ENCODE assay signal across 1 cellular context in genomic region chr10:116545122-116545521, GRCh38.
TF ChIP-seq lines count a peak whose summit lies in the region.

No MANE protein-coding gene starts in this region.

TF ChIP-seq in HepG2, 621 proteins besides CTCF, POLR2A, EP300 and RAD21:
- TF ChIP-seq SALL2 (CRISPR knock-in tag; IDR thresholded peaks at IDR 0.05) (no peak), MAFF (IDR thresholded peaks at IDR 0.05; ENCODE audit: low read depth, low read length) (peak; percentile 50; the same call in 1 of the 2 replicates), TRIM22 (IDR thresholded peaks at IDR 0.05) (no peak), FOXJ3 (CRISPR knock-in tag; IDR thresholded peaks at IDR 0.05; ENCODE audit: borderline replicate concordance) (no peak), ZBTB40 (IDR thresholded peaks at IDR 0.05) (no peak), ZBTB40 (CRISPR knock-in tag; IDR thresholded peaks at IDR 0.05) (no peak), SPEN (CRISPR knock-in tag; IDR thresholded peaks at IDR 0.05; ENCODE audit: low read depth) (no peak), EHMT2 (IDR thresholded peaks at IDR 0.05; ENCODE audit: borderline replicate concordance, low read depth, low read length) (no peak), KLF12 (CRISPR knock-in tag; IDR thresholded peaks at IDR 0.05; ENCODE audit: borderline replicate concordance) (no peak), MAFK (conservative IDR thresholded peaks at IDR 0.05 in 1 of 2, IDR thresholded peaks at IDR 0.05 in 1 of 2; ENCODE audit: low read length in 2 of 2) (peak; percentile 49 to 63; a peak in 3 of 4 replicates), ZNF782 (CRISPR knock-in tag; IDR thresholded peaks at IDR 0.05; ENCODE audit: borderline replicate concordance) (no peak)
- TF ChIP-seq, protein P1, sequence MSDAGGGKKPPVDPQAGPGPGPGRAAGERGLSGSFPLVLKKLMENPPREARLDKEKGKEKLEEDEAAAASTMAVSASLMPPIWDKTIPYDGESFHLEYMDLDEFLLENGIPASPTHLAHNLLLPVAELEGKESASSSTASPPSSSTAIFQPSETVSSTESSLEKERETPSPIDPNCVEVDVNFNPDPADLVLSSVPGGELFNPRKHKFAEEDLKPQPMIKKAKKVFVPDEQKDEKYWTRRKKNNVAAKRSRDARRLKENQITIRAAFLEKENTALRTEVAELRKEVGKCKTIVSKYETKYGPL (CRISPR knock-in tag; IDR thresholded peaks at IDR 0.05) = no peak
- TF ChIP-seq, protein P2, sequence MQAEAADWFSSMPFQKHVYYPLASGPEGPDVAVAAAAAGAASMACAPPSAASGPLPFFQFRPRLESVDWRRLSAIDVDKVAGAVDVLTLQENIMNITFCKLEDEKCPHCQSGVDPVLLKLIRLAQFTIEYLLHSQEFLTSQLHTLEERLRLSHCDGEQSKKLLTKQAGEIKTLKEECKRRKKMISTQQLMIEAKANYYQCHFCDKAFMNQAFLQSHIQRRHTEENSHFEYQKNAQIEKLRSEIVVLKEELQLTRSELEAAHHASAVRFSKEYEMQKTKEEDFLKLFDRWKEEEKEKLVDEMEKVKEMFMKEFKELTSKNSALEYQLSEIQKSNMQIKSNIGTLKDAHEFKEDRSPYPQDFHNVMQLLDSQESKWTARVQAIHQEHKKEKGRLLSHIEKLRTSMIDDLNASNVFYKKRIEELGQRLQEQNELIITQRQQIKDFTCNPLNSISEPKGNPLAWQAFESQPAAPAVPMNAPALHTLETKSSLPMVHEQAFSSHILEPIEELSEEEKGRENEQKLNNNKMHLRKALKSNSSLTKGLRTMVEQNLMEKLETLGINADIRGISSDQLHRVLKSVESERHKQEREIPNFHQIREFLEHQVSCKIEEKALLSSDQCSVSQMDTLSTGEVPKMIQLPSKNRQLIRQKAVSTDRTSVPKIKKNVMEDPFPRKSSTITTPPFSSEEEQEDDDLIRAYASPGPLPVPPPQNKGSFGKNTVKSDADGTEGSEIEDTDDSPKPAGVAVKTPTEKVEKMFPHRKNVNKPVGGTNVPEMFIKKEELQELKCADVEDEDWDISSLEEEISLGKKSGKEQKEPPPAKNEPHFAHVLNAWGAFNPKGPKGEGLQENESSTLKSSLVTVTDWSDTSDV (CRISPR knock-in tag; IDR thresholded peaks at IDR 0.05) = no peak
